12 cellular contexts compared by ENCODE assay signal in genomic region chr2:74095629-74096028, GRCh38.
"Had no signal": no experiment of that assay in that cellular context is flagged by ENCODE, and none has a peak within 500 bp of the region (broad histone marks: within the 10 kb centered on the region; RNA-seq: fewer than 3 reads in every experiment).

No MANE protein-coding gene starts in this region.

- H3K9ac ChIP-seq: neural progenitor cell had no signal

- H3K4me2 ChIP-seq: neural progenitor cell had no signal

- H3K36me3 ChIP-seq: neural progenitor cell had no signal

- H3K4me3 ChIP-seq: cardiac muscle cell, neural progenitor cell had no signal

- H3K9me3 Mint-ChIP-seq: neural progenitor cell; stimulated activated naive B cell treated with anti-CD40 and anti-IgM and Interleukin-4, amounts not matched to agents 10 μg/mL and 1 μg/mL and 100 μg/mL, for 72 hours had no signal

- H3K4me3 Mint-ChIP-seq: naive B cell; neural progenitor cell; stimulated activated naive B cell treated with anti-CD40 and anti-IgM and Interleukin-4, amounts not matched to agents 10 μg/mL and 1 μg/mL and 100 μg/mL, for 72 hours had no signal

- H3K27ac Mint-ChIP-seq: neural progenitor cell had no signal

- H3K27me3 ChIP-seq: cardiac muscle cell, neural progenitor cell had no signal

- H3K4me1 ChIP-seq: neural progenitor cell had no signal

- DNase-seq: activated CD4-positive, alpha-beta T cell treated with anti-CD3 and anti-CD28 coated beads for 4 hours; activated effector memory CD4-positive, alpha-beta T cell treated with Interleukin-2 at 50 U/mL for 16 hours; activated naive CD4-positive, alpha-beta T cell treated with anti-CD3 and anti-CD28 coated beads, Interleukin-2, amount 50 U/mL, for 16 hours; kidney; midbrain; naive B cell; stimulated activated naive B cell treated with anti-CD40 and anti-IgM and Interleukin-4, amounts not matched to agents 10 μg/mL and 1 μg/mL and 100 μg/mL, for 72 hours; T-helper 2 cell had no signal

- FAIRE-seq: endometrium, kidney had no signal

- H3K4me1 Mint-ChIP-seq: neural progenitor cell; stimulated activated naive B cell treated with anti-CD40 and anti-IgM and Interleukin-4, amounts not matched to agents 10 μg/mL and 1 μg/mL and 100 μg/mL, for 72 hours had no signal

- H3K27ac ChIP-seq: cardiac muscle cell, neural progenitor cell had no signal

- H3K27me3 Mint-ChIP-seq: naive B cell; stimulated activated naive B cell treated with anti-CD40 and anti-IgM and Interleukin-4, amounts not matched to agents 10 μg/mL and 1 μg/mL and 100 μg/mL, for 72 hours had no signal

- H2AFZ ChIP-seq: neural progenitor cell had no signal

- ATAC-seq: esophagus mucosa; stimulated activated naive B cell treated with anti-CD40 and anti-IgM and Interleukin-4, amounts not matched to agents 10 μg/mL and 1 μg/mL and 100 μg/mL, for 72 hours had no signal
